ENCODE assay signal across 10 cellular contexts in the genomic region with DNA sequence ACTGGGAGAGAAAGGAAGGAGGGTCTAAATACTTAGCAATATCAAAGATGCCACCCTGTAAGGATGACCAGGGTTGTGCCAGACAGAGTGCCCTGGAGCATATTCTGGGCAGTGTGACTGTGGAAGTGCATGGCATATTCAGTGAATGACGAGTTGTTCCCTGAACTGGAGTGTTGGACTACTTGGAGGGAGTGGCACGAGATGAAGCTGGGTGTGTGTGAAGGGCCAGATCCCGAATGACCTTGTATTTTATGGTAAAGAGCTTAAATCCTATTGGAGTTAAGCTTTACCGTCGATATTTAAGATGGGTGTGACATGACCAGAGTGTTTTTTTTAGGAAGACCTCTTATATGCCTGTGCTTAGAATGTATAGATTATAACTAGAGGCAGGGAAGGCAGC. TPM values are rescaled to one million over a fixed set of nuclear protein-coding genes. Genes with fewer than 3 reads are reported as not detected.
DNase-seq lines count a peak whose midpoint lies in the region; ATAC-seq and TF ChIP-seq lines count a peak whose summit lies in the region.
"Had no signal": no experiment of that assay in that cellular context is flagged by ENCODE, and none has a peak within 500 bp of the region (broad histone marks: within the 10 kb centered on the region; RNA-seq: fewer than 3 reads in every experiment).

No MANE protein-coding gene starts in this region.

- CTCF ChIA-PET in activated CD4-positive, alpha-beta memory T cell treated with anti-CD3 and anti-CD28 coated beads for 36 hours (lab: Charles Lee), result interaction anchor here (1.0 to 4.0 kb wide), 3 partner anchors 49 to 159 kb away, joined by 3 to 38 read pairs (median 17); a partner anchor contains a TSS
- CTCF ChIA-PET in activated CD4-positive, alpha-beta memory T cell treated with anti-CD3 and anti-CD28 coated beads, Interleukin-2, amount 10 ng/mL, durations not matched to agents 7 days and 5 days (lab: Charles Lee), result interaction anchor here (0.7 to 3.7 kb wide), 4 partner anchors 9 to 169 kb away, joined by 3 to 24 read pairs (median 10); a partner anchor contains a TSS
- CTCF ChIA-PET in activated CD8-positive, alpha-beta T cell treated with anti-CD3 and anti-CD28 coated beads, Interleukin-2, amount 10 ng/mL, durations not matched to agents 7 days and 5 days (lab: Charles Lee), result interaction anchor here (2.0 to 3.8 kb wide), 2 partner anchors 49 to 63 kb away, joined by 8 to 25 read pairs; a partner anchor contains a TSS

- no peak for ATAC-seq in activated CD8-positive, alpha-beta T cell treated with anti-CD3 and anti-CD28 coated beads, Interleukin-2, amount 10 ng/mL, durations not matched to agents 7 days and 5 days
- ATAC-seq in left colon (peak; percentile 91), GM21526 (IDR thresholded peaks at IDR 0.05; ENCODE audit: low FRiP score, unreplicated experiment) (no peak)
- no peak for ATAC-seq in stimulated activated naive CD8-positive, alpha-beta T cell treated with anti-CD3 and anti-CD28 coated beads, Interleukin-15, amount 100 ng/mL, for 72 hours

- POLR2A ChIA-PET in activated CD4-positive, alpha-beta memory T cell treated with anti-CD3 and anti-CD28 coated beads for 36 hours (lab: Charles Lee), result interaction anchor here (1.5 kb wide), 1 partner anchor 49 kb away, joined by 3 read pairs; no protein-coding TSS in a partner anchor
- POLR2A ChIA-PET in activated CD4-positive, alpha-beta memory T cell treated with anti-CD3 and anti-CD28 coated beads, Interleukin-2, amount 10 ng/mL, durations not matched to agents 7 days and 5 days (lab: Charles Lee), result interaction anchor here (1.2 to 3.2 kb wide), 3 partner anchors 50 to 169 kb away, joined by 3 to 13 read pairs (median 5); a partner anchor contains a TSS
- POLR2A ChIA-PET in activated CD8-positive, alpha-beta T cell treated with anti-CD3 and anti-CD28 coated beads, Interleukin-2, amount 10 ng/mL, durations not matched to agents 7 days and 5 days (lab: Charles Lee), result interaction anchor here (3.6 kb wide), 1 partner anchor 49 kb away, joined by 14 read pairs; a partner anchor contains a TSS

- H3K4me1 Mint-ChIP-seq in activated CD4-positive, alpha-beta memory T cell treated with anti-CD3 and anti-CD28 coated beads for 36 hours (ENCODE audit: low read depth), result peaks cover 74% of the 10 kb centered on the region
- peaks cover 66% of the 10 kb centered on the region for H3K4me1 Mint-ChIP-seq in activated CD4-positive, alpha-beta memory T cell treated with anti-CD3 and anti-CD28 coated beads, Interleukin-2, amount 10 ng/mL, durations not matched to agents 7 days and 5 days
- H3K4me1 Mint-ChIP-seq in activated CD8-positive, alpha-beta T cell treated with anti-CD3 and anti-CD28 coated beads, Interleukin-2, amount 10 ng/mL, durations not matched to agents 7 days and 5 days (ENCODE audit: low read depth), result peaks cover 70% of the 10 kb centered on the region
- peaks cover 80% of the 10 kb centered on the region for H3K4me1 Mint-ChIP-seq in stimulated activated naive CD8-positive, alpha-beta T cell treated with anti-CD3 and anti-CD28 coated beads, Interleukin-15, amount 100 ng/mL, for 72 hours
- peaks cover 22% of the 10 kb centered on the region for H3K4me1 Mint-ChIP-seq in HFFc6 (ENCODE audit: low read depth)

- no peaks in the 10 kb centered on the region for H3K36me3 Mint-ChIP-seq in activated CD4-positive, alpha-beta memory T cell treated with anti-CD3 and anti-CD28 coated beads for 36 hours
- H3K36me3 Mint-ChIP-seq in activated CD4-positive, alpha-beta memory T cell treated with anti-CD3 and anti-CD28 coated beads, Interleukin-2, amount 10 ng/mL, durations not matched to agents 7 days and 5 days (ENCODE audit: low read depth), result no peaks in the 10 kb centered on the region
- H3K36me3 Mint-ChIP-seq in activated CD8-positive, alpha-beta T cell treated with anti-CD3 and anti-CD28 coated beads, Interleukin-2, amount 10 ng/mL, durations not matched to agents 7 days and 5 days (ENCODE audit: low read depth), result peaks cover 3% of the 10 kb centered on the region
- no peaks in the 10 kb centered on the region for H3K36me3 Mint-ChIP-seq in HFFc6 (ENCODE audit: low read depth)

- no peak for TF ChIP-seq CTCF in HFFc6 (IDR thresholded peaks at IDR 0.05)

- no peak overlapping the region for H3K4me3 Mint-ChIP-seq in activated CD4-positive, alpha-beta memory T cell treated with anti-CD3 and anti-CD28 coated beads for 36 hours
- no peak overlapping the region for H3K4me3 Mint-ChIP-seq in activated CD4-positive, alpha-beta memory T cell treated with anti-CD3 and anti-CD28 coated beads, Interleukin-2, amount 10 ng/mL, durations not matched to agents 7 days and 5 days
- H3K4me3 Mint-ChIP-seq in activated CD8-positive, alpha-beta T cell treated with anti-CD3 and anti-CD28 coated beads, Interleukin-2, amount 10 ng/mL, durations not matched to agents 7 days and 5 days, result no peak overlapping the region
- H3K4me3 Mint-ChIP-seq in stimulated activated naive CD8-positive, alpha-beta T cell treated with anti-CD3 and anti-CD28 coated beads, Interleukin-15, amount 100 ng/mL, for 72 hours, result peak overlapping the region; percentile 2 to 60
- no peak overlapping the region for H3K4me3 Mint-ChIP-seq in HFFc6
- H3K4me3 Mint-ChIP-seq: WTC11 had no signal

- no peaks in the 10 kb centered on the region for H3K9me3 Mint-ChIP-seq in activated CD4-positive, alpha-beta memory T cell treated with anti-CD3 and anti-CD28 coated beads for 36 hours
- no peaks in the 10 kb centered on the region for H3K9me3 Mint-ChIP-seq in activated CD4-positive, alpha-beta memory T cell treated with anti-CD3 and anti-CD28 coated beads, Interleukin-2, amount 10 ng/mL, durations not matched to agents 7 days and 5 days
- no peaks in the 10 kb centered on the region for H3K9me3 Mint-ChIP-seq in activated CD8-positive, alpha-beta T cell treated with anti-CD3 and anti-CD28 coated beads, Interleukin-2, amount 10 ng/mL, durations not matched to agents 7 days and 5 days (ENCODE audit: insufficient read depth)
- H3K9me3 Mint-ChIP-seq in stimulated activated naive CD8-positive, alpha-beta T cell treated with anti-CD3 and anti-CD28 coated beads, Interleukin-15, amount 100 ng/mL, for 72 hours, result no peaks in the 10 kb centered on the region
- H3K9me3 Mint-ChIP-seq in HFFc6, result no peaks in the 10 kb centered on the region

- peak overlapping the region; percentile 80 for H3K27ac Mint-ChIP-seq in activated CD4-positive, alpha-beta memory T cell treated with anti-CD3 and anti-CD28 coated beads for 36 hours
- no peak overlapping the region for H3K27ac Mint-ChIP-seq in activated CD4-positive, alpha-beta memory T cell treated with anti-CD3 and anti-CD28 coated beads, Interleukin-2, amount 10 ng/mL, durations not matched to agents 7 days and 5 days
- peak overlapping the region; percentile 66 for H3K27ac Mint-ChIP-seq in activated CD8-positive, alpha-beta T cell treated with anti-CD3 and anti-CD28 coated beads, Interleukin-2, amount 10 ng/mL, durations not matched to agents 7 days and 5 days
- H3K27ac Mint-ChIP-seq in stimulated activated naive CD8-positive, alpha-beta T cell treated with anti-CD3 and anti-CD28 coated beads, Interleukin-15, amount 100 ng/mL, for 72 hours, result peak overlapping the region in 1 of 2 donors; percentile 77
- no peak overlapping the region for H3K27ac Mint-ChIP-seq in HFFc6
- H3K27ac Mint-ChIP-seq: WTC11 had no signal

- no peaks in the 10 kb centered on the region for H3K27me3 Mint-ChIP-seq in activated CD4-positive, alpha-beta memory T cell treated with anti-CD3 and anti-CD28 coated beads for 36 hours
- no peaks in the 10 kb centered on the region for H3K27me3 Mint-ChIP-seq in activated CD4-positive, alpha-beta memory T cell treated with anti-CD3 and anti-CD28 coated beads, Interleukin-2, amount 10 ng/mL, durations not matched to agents 7 days and 5 days
- no peaks in the 10 kb centered on the region for H3K27me3 Mint-ChIP-seq in activated CD8-positive, alpha-beta T cell treated with anti-CD3 and anti-CD28 coated beads, Interleukin-2, amount 10 ng/mL, durations not matched to agents 7 days and 5 days (ENCODE audit: low read depth)
- H3K27me3 Mint-ChIP-seq in stimulated activated naive CD8-positive, alpha-beta T cell treated with anti-CD3 and anti-CD28 coated beads, Interleukin-15, amount 100 ng/mL, for 72 hours, result no peaks in the 10 kb centered on the region
- H3K27me3 Mint-ChIP-seq in HFFc6 (ENCODE audit: insufficient read depth), result peaks cover 1% of the 10 kb centered on the region; the same call in 1 of the 2 replicates

- DNase-seq in activated CD4-positive, alpha-beta memory T cell treated with anti-CD3 and anti-CD28 coated beads for 36 hours, result no peak
- no peak for DNase-seq in activated CD4-positive, alpha-beta memory T cell treated with anti-CD3 and anti-CD28 coated beads, Interleukin-2, amount 10 ng/mL, durations not matched to agents 7 days and 5 days
- no peak for DNase-seq in activated CD8-positive, alpha-beta T cell treated with anti-CD3 and anti-CD28 coated beads, Interleukin-2, amount 10 ng/mL, durations not matched to agents 7 days and 5 days
- DNase-seq in left colon (peak; percentile 37 to 53), HFFc6 (no peak), NCI-H524 (lab: John Stamatoyannopoulos, UW) (no peak)
- DNase-seq in stimulated activated naive CD8-positive, alpha-beta T cell treated with anti-CD3 and anti-CD28 coated beads, Interleukin-15, amount 100 ng/mL, for 72 hours, result no peak
- DNase-seq: NCI-H1092 had no signal

- intact Hi-C loops in activated CD4-positive, alpha-beta memory T cell treated with anti-CD3 and anti-CD28 coated beads for 36 hours (cut with micrococcal nuclease), result no loop called here
- intact Hi-C loops in left colon (cut with DNase I, micrococcal nuclease), result no loop called here

RNA-seq across cellular contexts. Expression of a gene that starts 48.8 kb away (rescaled TPM):
- 10 to 100 TPM; 55.9 to 61.1 TPM for total RNA-seq in activated CD4-positive, alpha-beta memory T cell treated with anti-CD3 and anti-CD28 coated beads for 36 hours
- 100 to 1,000 TPM; 111 to 113 TPM for total RNA-seq in activated CD4-positive, alpha-beta memory T cell treated with anti-CD3 and anti-CD28 coated beads, Interleukin-2, amount 10 ng/mL, durations not matched to agents 7 days and 5 days
- 100 to 1,000 TPM in 1 of 2 experiments, 10 to 100 TPM in 1; 97.3 to 104 TPM for total RNA-seq in activated CD8-positive, alpha-beta T cell treated with anti-CD3 and anti-CD28 coated beads, Interleukin-2, amount 10 ng/mL, durations not matched to agents 7 days and 5 days
- total RNA-seq in left colon, result 10 to 100 TPM; 64.7 to 65.4 TPM
- total RNA-seq in HFFc6 (2021; fragmentation: NEBNext Ultra II Directional; extraction: Animal tissue kit (Norgen Biotek cat#: 25700)), result 10 to 100 TPM; 27.6 to 33.1 (median 30.7) TPM

Comparison
In these comparisons a context has a peak if more than half of its experiments do, and no peak if none do; other contexts are left out.
1. H3K27ac Mint-ChIP-seq: peak in activated CD4-positive, alpha-beta memory T cell treated with anti-CD3 and anti-CD28 coated beads for 36 hours (single experiment) and activated CD8-positive, alpha-beta T cell treated with anti-CD3 and anti-CD28 coated beads, Interleukin-2, amount 10 ng/mL, durations not matched to agents 7 days and 5 days (single experiment); none in activated CD4-positive, alpha-beta memory T cell treated with anti-CD3 and anti-CD28 coated beads, Interleukin-2, amount 10 ng/mL, durations not matched to agents 7 days and 5 days (single experiment) and HFFc6 (single experiment).
2. DNase-seq: peak in left colon (2 of 2); none in activated CD4-positive, alpha-beta memory T cell treated with anti-CD3 and anti-CD28 coated beads for 36 hours (single experiment), activated CD4-positive, alpha-beta memory T cell treated with anti-CD3 and anti-CD28 coated beads, Interleukin-2, amount 10 ng/mL, durations not matched to agents 7 days and 5 days (single experiment), activated CD8-positive, alpha-beta T cell treated with anti-CD3 and anti-CD28 coated beads, Interleukin-2, amount 10 ng/mL, durations not matched to agents 7 days and 5 days (single experiment), stimulated activated naive CD8-positive, alpha-beta T cell treated with anti-CD3 and anti-CD28 coated beads, Interleukin-15, amount 100 ng/mL, for 72 hours (0 of 2), HFFc6 (single experiment) and NCI-H524 (0 of 2).
3. H3K4me3 Mint-ChIP-seq: peak in stimulated activated naive CD8-positive, alpha-beta T cell treated with anti-CD3 and anti-CD28 coated beads, Interleukin-15, amount 100 ng/mL, for 72 hours (2 of 2); none in activated CD4-positive, alpha-beta memory T cell treated with anti-CD3 and anti-CD28 coated beads for 36 hours (single experiment), activated CD4-positive, alpha-beta memory T cell treated with anti-CD3 and anti-CD28 coated beads, Interleukin-2, amount 10 ng/mL, durations not matched to agents 7 days and 5 days (single experiment), activated CD8-positive, alpha-beta T cell treated with anti-CD3 and anti-CD28 coated beads, Interleukin-2, amount 10 ng/mL, durations not matched to agents 7 days and 5 days (single experiment) and HFFc6 (single experiment).